1 cellular context compared by ENCODE assay signal in genomic region chr11:108498046-108498815, GRCh38.
TF ChIP-seq lines count a peak whose summit lies in the region.

A gene with protein sequence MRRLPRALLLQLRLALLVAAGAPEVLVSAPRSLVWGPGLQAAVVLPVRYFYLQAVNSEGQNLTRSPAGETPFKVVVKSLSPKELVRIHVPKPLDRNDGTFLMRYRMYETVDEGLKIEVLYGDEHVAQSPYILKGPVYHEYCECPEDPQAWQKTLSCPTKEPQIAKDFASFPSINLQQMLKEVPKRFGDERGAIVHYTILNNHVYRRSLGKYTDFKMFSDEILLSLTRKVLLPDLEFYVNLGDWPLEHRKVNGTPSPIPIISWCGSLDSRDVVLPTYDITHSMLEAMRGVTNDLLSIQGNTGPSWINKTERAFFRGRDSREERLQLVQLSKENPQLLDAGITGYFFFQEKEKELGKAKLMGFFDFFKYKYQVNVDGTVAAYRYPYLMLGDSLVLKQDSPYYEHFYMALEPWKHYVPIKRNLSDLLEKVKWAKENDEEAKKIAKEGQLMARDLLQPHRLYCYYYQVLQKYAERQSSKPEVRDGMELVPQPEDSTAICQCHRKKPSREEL (minus strand): TSS chr11:108498384. CDS start chr11:108498366, 18 bp downstream.

TF ChIP-seq in HepG2, 621 proteins besides CTCF, POLR2A, EP300 and RAD21 (continued from another document and continues in another):
- TF ChIP-seq SIN3B (IDR thresholded peaks at IDR 0.05; ENCODE audit: low read length) (no peak), NR2F6 (IDR thresholded peaks at IDR 0.05) (no peak), NR2F6 (CRISPR knock-in tag; IDR thresholded peaks at IDR 0.05) (no peak), KDM3A (CRISPR knock-in tag; IDR thresholded peaks at IDR 0.05; ENCODE audit: low read depth) (no peak), ZFP62 (CRISPR knock-in tag; IDR thresholded peaks at IDR 0.05) (no peak), ZNF878 (CRISPR knock-in tag; IDR thresholded peaks at IDR 0.05) (no peak), U2AF1 (optimal IDR thresholded peaks at IDR 0.05; ENCODE audit: low read depth, low read length) (no peak), CBX1 (IDR thresholded peaks at IDR 0.05; ENCODE audit: low read depth) (peak; percentile 16), ZNF773 (CRISPR knock-in tag; IDR thresholded peaks at IDR 0.05; ENCODE audit: borderline replicate concordance) (peak; percentile 91), MTA1 (CRISPR knock-in tag; IDR thresholded peaks at IDR 0.05; ENCODE audit: borderline replicate concordance) (no peak), BCL6 (CRISPR knock-in tag; IDR thresholded peaks at IDR 0.05) (no peak; the same call in 1 of the 2 replicates), GATAD2A (CRISPR knock-in tag; IDR thresholded peaks at IDR 0.05) (no peak), UBTF (CRISPR knock-in tag; IDR thresholded peaks at IDR 0.05) (peak; percentile 85; the same call in 1 of the 2 replicates), ZNF619 (CRISPR knock-in tag; IDR thresholded peaks at IDR 0.05) (no peak), ZNF564 (CRISPR knock-in tag; IDR thresholded peaks at IDR 0.05) (peak; percentile 35; the same call in 1 of the 2 replicates), MLLT10 (CRISPR knock-in tag; IDR thresholded peaks at IDR 0.05) (no peak), MIER2 (CRISPR knock-in tag; IDR thresholded peaks at IDR 0.05) (no peak), ZBTB4 (CRISPR knock-in tag; IDR thresholded peaks at IDR 0.05; ENCODE audit: borderline replicate concordance) (no peak), DMTF1 (CRISPR knock-in tag; IDR thresholded peaks at IDR 0.05) (no peak), MTERF4 (CRISPR knock-in tag; IDR thresholded peaks at IDR 0.05) (peak; percentile 69; the same call in 1 of the 2 replicates), ZNF841 (CRISPR knock-in tag; IDR thresholded peaks at IDR 0.05; ENCODE audit: borderline replicate concordance) (peak; percentile 88), MED13 (CRISPR knock-in tag; IDR thresholded peaks at IDR 0.05) (peak; percentile 66; the same call in 1 of the 2 replicates), ZNF484 (CRISPR knock-in tag; IDR thresholded peaks at IDR 0.05; ENCODE audit: borderline replicate concordance, low read depth) (no peak), FOXC1 (CRISPR knock-in tag; IDR thresholded peaks at IDR 0.05; ENCODE audit: borderline replicate concordance) (peak; percentile 74), KDM5B (CRISPR knock-in tag; IDR thresholded peaks at IDR 0.05; ENCODE audit: borderline replicate concordance) (peak; percentile 43; the same call in 1 of the 2 replicates), ZNF839 (CRISPR knock-in tag; IDR thresholded peaks at IDR 0.05; ENCODE audit: borderline replicate concordance) (no peak; the same call in 1 of the 2 replicates), NRL (CRISPR knock-in tag; IDR thresholded peaks at IDR 0.05; ENCODE audit: borderline replicate concordance) (peak; percentile 92), ZBTB43 (CRISPR knock-in tag; conservative IDR thresholded peaks at IDR 0.05) (no peak; the same call in 1 of the 2 replicates)
- TF ChIP-seq, protein P1, sequence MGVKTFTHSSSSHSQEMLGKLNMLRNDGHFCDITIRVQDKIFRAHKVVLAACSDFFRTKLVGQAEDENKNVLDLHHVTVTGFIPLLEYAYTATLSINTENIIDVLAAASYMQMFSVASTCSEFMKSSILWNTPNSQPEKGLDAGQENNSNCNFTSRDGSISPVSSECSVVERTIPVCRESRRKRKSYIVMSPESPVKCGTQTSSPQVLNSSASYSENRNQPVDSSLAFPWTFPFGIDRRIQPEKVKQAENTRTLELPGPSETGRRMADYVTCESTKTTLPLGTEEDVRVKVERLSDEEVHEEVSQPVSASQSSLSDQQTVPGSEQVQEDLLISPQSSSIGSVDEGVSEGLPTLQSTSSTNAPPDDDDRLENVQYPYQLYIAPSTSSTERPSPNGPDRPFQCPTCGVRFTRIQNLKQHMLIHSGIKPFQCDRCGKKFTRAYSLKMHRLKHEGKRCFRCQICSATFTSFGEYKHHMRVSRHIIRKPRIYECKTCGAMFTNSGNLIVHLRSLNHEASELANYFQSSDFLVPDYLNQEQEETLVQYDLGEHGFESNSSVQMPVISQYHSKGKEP (CRISPR knock-in tag; IDR thresholded peaks at IDR 0.05): no peak
- TF ChIP-seq, protein P2, sequence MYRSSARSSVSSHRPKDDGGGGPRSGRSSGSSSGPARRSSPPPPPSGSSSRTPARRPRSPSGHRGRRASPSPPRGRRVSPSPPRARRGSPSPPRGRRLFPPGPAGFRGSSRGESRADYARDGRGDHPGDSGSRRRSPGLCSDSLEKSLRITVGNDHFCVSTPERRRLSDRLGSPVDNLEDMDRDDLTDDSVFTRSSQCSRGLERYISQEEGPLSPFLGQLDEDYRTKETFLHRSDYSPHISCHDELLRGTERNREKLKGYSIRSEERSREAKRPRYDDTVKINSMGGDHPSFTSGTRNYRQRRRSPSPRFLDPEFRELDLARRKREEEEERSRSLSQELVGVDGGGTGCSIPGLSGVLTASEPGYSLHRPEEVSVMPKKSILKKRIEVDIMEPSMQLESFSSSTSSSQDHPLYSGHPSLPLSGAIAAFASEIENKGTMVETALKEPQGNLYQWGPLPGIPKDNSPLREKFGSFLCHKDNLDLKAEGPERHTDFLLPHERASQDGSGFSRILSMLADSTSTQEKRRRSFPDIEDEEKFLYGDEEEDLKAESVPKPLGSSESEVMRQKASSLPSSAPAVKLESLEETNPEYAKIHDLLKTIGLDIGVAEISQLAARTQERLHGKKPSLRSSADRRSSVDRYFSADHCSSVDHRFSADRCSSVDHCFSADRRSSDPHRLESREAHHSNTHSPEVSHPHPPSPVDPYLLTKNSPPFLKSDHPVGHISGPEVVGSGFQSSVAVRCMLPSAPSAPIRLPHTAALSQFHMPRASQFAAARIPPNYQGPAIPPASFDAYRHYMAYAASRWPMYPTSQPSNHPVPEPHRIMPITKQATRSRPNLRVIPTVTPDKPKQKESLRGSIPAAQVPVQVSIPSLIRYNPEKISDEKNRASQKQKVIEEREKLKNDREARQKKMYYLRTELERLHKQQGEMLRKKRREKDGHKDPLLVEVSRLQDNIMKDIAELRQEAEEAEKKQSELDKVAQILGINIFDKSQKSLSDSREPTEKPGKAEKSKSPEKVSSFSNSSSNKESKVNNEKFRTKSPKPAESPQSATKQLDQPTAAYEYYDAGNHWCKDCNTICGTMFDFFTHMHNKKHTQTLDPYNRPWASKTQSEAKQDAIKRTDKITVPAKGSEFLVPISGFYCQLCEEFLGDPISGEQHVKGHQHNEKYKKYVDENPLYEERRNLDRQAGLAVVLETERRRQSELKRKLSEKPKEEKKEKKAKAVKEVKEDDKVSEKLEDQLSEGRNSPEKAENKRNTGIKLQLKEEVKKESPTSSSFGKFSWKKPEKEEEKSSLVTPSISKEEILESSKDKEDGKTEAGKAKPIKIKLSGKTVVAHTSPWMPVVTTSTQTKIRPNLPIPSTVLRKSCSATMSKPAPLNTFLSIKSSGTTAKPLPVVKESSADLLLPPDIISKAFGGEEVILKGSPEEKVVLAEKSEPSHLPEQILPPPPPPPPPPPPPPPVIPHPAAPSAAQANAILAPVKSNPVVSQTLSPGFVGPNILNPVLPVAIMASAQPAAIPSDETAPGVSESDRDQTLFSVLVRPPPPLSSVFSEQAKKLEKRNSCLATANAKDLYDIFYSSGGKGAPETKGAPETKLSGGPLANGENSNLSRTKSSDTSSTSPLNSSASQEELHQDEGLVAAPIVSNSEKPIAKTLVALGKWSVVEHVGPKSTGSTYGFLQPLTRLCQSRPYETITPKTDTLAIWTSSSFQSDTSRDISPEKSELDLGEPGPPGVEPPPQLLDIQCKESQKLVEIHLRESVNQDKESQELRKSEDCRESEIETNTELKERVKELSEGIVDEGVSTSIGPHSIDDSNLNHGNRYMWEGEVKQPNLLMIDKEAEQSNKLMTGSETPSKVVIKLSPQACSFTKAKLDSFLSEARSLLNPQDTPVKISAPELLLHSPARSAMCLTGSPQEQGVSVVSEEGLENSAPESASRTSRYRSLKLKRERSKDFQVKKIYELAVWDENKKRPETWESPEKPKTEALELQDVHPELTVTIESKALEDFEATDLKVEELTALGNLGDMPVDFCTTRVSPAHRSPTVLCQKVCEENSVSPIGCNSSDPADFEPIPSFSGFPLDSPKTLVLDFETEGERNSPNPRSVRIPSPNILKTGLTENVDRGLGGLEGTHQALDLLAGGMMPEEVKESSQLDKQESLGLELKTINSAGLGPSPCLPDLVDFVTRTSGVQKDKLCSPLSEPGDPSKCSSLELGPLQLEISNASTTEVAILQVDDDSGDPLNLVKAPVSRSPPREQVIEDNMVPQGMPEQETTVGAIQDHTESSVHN (CRISPR knock-in tag; IDR thresholded peaks at IDR 0.05): no peak
- TF ChIP-seq, protein P3, sequence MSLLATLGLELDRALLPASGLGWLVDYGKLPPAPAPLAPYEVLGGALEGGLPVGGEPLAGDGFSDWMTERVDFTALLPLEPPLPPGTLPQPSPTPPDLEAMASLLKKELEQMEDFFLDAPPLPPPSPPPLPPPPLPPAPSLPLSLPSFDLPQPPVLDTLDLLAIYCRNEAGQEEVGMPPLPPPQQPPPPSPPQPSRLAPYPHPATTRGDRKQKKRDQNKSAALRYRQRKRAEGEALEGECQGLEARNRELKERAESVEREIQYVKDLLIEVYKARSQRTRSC (CRISPR knock-in tag; IDR thresholded peaks at IDR 0.05; ENCODE audit: low read depth): no peak
- TF ChIP-seq, protein P4, sequence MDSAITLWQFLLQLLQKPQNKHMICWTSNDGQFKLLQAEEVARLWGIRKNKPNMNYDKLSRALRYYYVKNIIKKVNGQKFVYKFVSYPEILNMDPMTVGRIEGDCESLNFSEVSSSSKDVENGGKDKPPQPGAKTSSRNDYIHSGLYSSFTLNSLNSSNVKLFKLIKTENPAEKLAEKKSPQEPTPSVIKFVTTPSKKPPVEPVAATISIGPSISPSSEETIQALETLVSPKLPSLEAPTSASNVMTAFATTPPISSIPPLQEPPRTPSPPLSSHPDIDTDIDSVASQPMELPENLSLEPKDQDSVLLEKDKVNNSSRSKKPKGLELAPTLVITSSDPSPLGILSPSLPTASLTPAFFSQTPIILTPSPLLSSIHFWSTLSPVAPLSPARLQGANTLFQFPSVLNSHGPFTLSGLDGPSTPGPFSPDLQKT (CRISPR knock-in tag; IDR thresholded peaks at IDR 0.05; ENCODE audit: borderline replicate concordance): no peak
